1 cellular context compared by ENCODE assay signal in genomic region chr13:102798653-102799543, GRCh38.
TF ChIP-seq lines count a peak whose summit lies in the region.

A gene with protein sequence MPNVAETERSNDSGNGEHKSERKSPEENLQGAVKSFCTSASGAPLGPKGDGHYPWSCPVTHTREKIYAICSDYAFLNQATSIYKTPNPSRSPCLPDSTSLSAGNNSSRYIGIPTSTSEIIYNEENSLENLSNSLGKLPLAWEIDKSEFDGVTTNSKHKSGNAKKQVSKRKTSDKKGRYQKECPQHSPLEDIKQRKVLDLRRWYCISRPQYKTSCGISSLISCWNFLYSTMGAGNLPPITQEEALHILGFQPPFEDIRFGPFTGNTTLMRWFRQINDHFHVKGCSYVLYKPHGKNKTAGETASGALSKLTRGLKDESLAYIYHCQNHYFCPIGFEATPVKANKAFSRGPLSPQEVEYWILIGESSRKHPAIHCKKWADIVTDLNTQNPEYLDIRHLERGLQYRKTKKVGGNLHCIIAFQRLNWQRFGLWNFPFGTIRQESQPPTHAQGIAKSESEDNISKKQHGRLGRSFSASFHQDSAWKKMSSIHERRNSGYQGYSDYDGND (plus strand): TSS chr13:102799119. CDS start chr13:102807268, 8,149 bp downstream.
Gene POGLUT2 (minus strand): TSS chr13:102798976. CDS start chr13:102798670, 306 bp downstream.

TF ChIP-seq in HEK293, 187 proteins besides CTCF, POLR2A, EP300 and RAD21 (continued from another document and continues in another):
- TF ChIP-seq, protein P1, sequence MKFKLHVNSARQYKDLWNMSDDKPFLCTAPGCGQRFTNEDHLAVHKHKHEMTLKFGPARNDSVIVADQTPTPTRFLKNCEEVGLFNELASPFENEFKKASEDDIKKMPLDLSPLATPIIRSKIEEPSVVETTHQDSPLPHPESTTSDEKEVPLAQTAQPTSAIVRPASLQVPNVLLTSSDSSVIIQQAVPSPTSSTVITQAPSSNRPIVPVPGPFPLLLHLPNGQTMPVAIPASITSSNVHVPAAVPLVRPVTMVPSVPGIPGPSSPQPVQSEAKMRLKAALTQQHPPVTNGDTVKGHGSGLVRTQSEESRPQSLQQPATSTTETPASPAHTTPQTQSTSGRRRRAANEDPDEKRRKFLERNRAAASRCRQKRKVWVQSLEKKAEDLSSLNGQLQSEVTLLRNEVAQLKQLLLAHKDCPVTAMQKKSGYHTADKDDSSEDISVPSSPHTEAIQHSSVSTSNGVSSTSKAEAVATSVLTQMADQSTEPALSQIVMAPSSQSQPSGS (tag by site-specific recombination; IDR thresholded peaks at IDR 0.05; ENCODE audit: low read depth) = no peak
- TF ChIP-seq ZNF768 (tag by site-specific recombination; IDR thresholded peaks at IDR 0.05) (no peak), ZNF223 (tag by site-specific recombination; IDR thresholded peaks at IDR 0.05) (no peak), GLI4 (tag by site-specific recombination; IDR thresholded peaks at IDR 0.05) (no peak), ZNF341 (tag by site-specific recombination; IDR thresholded peaks at IDR 0.05; ENCODE audit: low read depth) (peak; percentile 11; the same call in 1 of the 2 replicates), ZNF621 (tag by site-specific recombination; IDR thresholded peaks at IDR 0.05) (no peak), ZNF184 (tag by site-specific recombination; IDR thresholded peaks at IDR 0.05) (no peak), ELK4 (IDR thresholded peaks at IDR 0.05; ENCODE audit: borderline replicate concordance, low read depth, low read length) (no peak), YY2 (tag by site-specific recombination; IDR thresholded peaks at IDR 0.05) (no peak), SETDB1 (IDR thresholded peaks at IDR 0.05; ENCODE audit: insufficient read length, low read length) (no peak), ZNF214 (tag by site-specific recombination; IDR thresholded peaks at IDR 0.05; ENCODE audit: borderline replicate concordance) (no peak), ZNF473 (tag by site-specific recombination; IDR thresholded peaks at IDR 0.05) (no peak), ZBTB49 (tag by site-specific recombination; IDR thresholded peaks at IDR 0.05; ENCODE audit: low read depth) (no peak), ZNF157 (tag by site-specific recombination; IDR thresholded peaks at IDR 0.05) (no peak), ZNF701 (tag by site-specific recombination; IDR thresholded peaks at IDR 0.05) (no peak), HOXA7 (CRISPR knock-in tag; IDR thresholded peaks at IDR 0.05; ENCODE audit: borderline replicate concordance) (no peak), ZNF202 (tag by site-specific recombination; IDR thresholded peaks at IDR 0.05; ENCODE audit: borderline replicate concordance) (no peak), ZNF362 (tag by site-specific recombination; IDR thresholded peaks at IDR 0.05) (no peak), ZNF324 (tag by site-specific recombination; IDR thresholded peaks at IDR 0.05) (0 out of 2 replicates have a peak, but pooled peaks have one; percentile 15), ZNF837 (tag by site-specific recombination; IDR thresholded peaks at IDR 0.05) (no peak), ZSCAN18 (tag by site-specific recombination; IDR thresholded peaks at IDR 0.05) (no peak), KLF7 (tag by site-specific recombination; IDR thresholded peaks at IDR 0.05; ENCODE audit: borderline replicate concordance) (no peak), YY1 (tag by site-specific recombination; IDR thresholded peaks at IDR 0.05) (peak; percentile 32; the same call in 1 of the 2 replicates), ZNF140 (tag by site-specific recombination; IDR thresholded peaks at IDR 0.05) (no peak), ZNF596 (tag by site-specific recombination; IDR thresholded peaks at IDR 0.05) (no peak), ZNF2 (tag by site-specific recombination; IDR thresholded peaks at IDR 0.05) (peak; percentile 61; the same call in 1 of the 2 replicates), ZNF366 (tag by site-specific recombination; conservative IDR thresholded peaks at IDR 0.05) (peak; percentile 24; the same call in 1 of the 2 replicates), ZXDB (tag by site-specific recombination; IDR thresholded peaks at IDR 0.05) (peak; percentile 16; the same call in 1 of the 2 replicates)
- TF ChIP-seq, protein P2, sequence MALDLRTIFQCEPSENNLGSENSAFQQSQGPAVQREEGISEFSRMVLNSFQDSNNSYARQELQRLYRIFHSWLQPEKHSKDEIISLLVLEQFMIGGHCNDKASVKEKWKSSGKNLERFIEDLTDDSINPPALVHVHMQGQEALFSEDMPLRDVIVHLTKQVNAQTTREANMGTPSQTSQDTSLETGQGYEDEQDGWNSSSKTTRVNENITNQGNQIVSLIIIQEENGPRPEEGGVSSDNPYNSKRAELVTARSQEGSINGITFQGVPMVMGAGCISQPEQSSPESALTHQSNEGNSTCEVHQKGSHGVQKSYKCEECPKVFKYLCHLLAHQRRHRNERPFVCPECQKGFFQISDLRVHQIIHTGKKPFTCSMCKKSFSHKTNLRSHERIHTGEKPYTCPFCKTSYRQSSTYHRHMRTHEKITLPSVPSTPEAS (tag by site-specific recombination; IDR thresholded peaks at IDR 0.05) = no peak; the same call in 1 of the 2 replicates
- TF ChIP-seq, protein P3, sequence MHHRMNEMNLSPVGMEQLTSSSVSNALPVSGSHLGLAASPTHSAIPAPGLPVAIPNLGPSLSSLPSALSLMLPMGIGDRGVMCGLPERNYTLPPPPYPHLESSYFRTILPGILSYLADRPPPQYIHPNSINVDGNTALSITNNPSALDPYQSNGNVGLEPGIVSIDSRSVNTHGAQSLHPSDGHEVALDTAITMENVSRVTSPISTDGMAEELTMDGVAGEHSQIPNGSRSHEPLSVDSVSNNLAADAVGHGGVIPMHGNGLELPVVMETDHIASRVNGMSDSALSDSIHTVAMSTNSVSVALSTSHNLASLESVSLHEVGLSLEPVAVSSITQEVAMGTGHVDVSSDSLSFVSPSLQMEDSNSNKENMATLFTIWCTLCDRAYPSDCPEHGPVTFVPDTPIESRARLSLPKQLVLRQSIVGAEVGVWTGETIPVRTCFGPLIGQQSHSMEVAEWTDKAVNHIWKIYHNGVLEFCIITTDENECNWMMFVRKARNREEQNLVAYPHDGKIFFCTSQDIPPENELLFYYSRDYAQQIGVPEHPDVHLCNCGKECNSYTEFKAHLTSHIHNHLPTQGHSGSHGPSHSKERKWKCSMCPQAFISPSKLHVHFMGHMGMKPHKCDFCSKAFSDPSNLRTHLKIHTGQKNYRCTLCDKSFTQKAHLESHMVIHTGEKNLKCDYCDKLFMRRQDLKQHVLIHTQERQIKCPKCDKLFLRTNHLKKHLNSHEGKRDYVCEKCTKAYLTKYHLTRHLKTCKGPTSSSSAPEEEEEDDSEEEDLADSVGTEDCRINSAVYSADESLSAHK (tag by site-specific recombination; IDR thresholded peaks at IDR 0.05) = no peak
- TF ChIP-seq, protein P4, sequence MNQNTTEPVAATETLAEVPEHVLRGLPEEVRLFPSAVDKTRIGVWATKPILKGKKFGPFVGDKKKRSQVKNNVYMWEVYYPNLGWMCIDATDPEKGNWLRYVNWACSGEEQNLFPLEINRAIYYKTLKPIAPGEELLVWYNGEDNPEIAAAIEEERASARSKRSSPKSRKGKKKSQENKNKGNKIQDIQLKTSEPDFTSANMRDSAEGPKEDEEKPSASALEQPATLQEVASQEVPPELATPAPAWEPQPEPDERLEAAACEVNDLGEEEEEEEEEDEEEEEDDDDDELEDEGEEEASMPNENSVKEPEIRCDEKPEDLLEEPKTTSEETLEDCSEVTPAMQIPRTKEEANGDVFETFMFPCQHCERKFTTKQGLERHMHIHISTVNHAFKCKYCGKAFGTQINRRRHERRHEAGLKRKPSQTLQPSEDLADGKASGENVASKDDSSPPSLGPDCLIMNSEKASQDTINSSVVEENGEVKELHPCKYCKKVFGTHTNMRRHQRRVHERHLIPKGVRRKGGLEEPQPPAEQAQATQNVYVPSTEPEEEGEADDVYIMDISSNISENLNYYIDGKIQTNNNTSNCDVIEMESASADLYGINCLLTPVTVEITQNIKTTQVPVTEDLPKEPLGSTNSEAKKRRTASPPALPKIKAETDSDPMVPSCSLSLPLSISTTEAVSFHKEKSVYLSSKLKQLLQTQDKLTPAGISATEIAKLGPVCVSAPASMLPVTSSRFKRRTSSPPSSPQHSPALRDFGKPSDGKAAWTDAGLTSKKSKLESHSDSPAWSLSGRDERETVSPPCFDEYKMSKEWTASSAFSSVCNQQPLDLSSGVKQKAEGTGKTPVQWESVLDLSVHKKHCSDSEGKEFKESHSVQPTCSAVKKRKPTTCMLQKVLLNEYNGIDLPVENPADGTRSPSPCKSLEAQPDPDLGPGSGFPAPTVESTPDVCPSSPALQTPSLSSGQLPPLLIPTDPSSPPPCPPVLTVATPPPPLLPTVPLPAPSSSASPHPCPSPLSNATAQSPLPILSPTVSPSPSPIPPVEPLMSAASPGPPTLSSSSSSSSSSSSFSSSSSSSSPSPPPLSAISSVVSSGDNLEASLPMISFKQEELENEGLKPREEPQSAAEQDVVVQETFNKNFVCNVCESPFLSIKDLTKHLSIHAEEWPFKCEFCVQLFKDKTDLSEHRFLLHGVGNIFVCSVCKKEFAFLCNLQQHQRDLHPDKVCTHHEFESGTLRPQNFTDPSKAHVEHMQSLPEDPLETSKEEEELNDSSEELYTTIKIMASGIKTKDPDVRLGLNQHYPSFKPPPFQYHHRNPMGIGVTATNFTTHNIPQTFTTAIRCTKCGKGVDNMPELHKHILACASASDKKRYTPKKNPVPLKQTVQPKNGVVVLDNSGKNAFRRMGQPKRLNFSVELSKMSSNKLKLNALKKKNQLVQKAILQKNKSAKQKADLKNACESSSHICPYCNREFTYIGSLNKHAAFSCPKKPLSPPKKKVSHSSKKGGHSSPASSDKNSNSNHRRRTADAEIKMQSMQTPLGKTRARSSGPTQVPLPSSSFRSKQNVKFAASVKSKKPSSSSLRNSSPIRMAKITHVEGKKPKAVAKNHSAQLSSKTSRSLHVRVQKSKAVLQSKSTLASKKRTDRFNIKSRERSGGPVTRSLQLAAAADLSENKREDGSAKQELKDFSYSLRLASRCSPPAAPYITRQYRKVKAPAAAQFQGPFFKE (tag by site-specific recombination; IDR thresholded peaks at IDR 0.05; ENCODE audit: borderline replicate concordance) = no peak
- TF ChIP-seq, protein P5, sequence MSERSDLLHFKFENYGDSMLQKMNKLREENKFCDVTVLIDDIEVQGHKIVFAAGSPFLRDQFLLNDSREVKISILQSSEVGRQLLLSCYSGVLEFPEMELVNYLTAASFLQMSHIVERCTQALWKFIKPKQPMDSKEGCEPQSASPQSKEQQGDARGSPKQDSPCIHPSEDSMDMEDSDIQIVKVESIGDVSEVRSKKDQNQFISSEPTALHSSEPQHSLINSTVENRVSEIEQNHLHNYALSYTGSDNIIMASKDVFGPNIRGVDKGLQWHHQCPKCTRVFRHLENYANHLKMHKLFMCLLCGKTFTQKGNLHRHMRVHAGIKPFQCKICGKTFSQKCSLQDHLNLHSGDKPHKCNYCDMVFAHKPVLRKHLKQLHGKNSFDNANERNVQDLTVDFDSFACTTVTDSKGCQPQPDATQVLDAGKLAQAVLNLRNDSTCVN (tag by site-specific recombination; optimal IDR thresholded peaks at IDR 0.05) = peak; percentile 92
- TF ChIP-seq, protein P6, sequence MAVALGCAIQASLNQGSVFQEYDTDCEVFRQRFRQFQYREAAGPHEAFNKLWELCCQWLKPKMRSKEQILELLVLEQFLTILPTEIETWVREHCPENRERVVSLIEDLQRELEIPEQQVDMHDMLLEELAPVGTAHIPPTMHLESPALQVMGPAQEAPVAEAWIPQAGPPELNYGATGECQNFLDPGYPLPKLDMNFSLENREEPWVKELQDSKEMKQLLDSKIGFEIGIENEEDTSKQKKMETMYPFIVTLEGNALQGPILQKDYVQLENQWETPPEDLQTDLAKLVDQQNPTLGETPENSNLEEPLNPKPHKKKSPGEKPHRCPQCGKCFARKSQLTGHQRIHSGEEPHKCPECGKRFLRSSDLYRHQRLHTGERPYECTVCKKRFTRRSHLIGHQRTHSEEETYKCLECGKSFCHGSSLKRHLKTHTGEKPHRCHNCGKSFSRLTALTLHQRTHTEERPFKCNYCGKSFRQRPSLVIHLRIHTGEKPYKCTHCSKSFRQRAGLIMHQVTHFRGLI (tag by site-specific recombination; IDR thresholded peaks at IDR 0.05) = no peak
